Comparison of ENCODE assay signal across 8 cellular contexts in genomic region chr14:87992720-87993484, GRCh38. TPM values are rescaled to one million over a fixed set of nuclear protein-coding genes. Genes with fewer than 3 reads are reported as not detected.
A peak's percentile ranks its signal among the peaks of the same experiment; 100 is the strongest.
DNase-seq lines count a peak whose midpoint lies in the region; ATAC-seq, FAIRE-seq and TF ChIP-seq lines count a peak whose summit lies in the region.

Gene GALC, minus strand, starts transcription at chr14:87993182. Its CDS starts 18 bp downstream, at chr14:87993164.

- intact Hi-C loops in left colon (cut with DNase I, micrococcal nuclease): no loop called here

- ATAC-seq in A549: peak; percentile 96 to 98
- ATAC-seq in GM18861 (IDR thresholded peaks at IDR 0.05; ENCODE audit: unreplicated experiment): peak; percentile 83
- peak; percentile 90 for ATAC-seq in HG03108 (IDR thresholded peaks at IDR 0.05; ENCODE audit: unreplicated experiment)
- peak; percentile 90 for ATAC-seq in left colon

- DNase-seq in A549 (ENCODE audit: low read depth in 1 of 2, low spot score in 1 of 2) (peak; percentile 73 to 90), NCI-H510A treated with DMSO at 0.1 percent for 48 hours (lab: John Stamatoyannopoulos, UW) (peak; percentile 86), dedifferentiated amniotic fluid mesenchymal stem cell (ENCODE audit: extremely low spot score) (peak; percentile 74), left colon (peak; percentile 95 to 97)
- peak; percentile 93 to 94 for DNase-seq in activated CD4-positive, alpha-beta T cell treated with anti-CD3 and anti-CD28 coated beads, Interleukin-2, amount 50 U/mL, for 4 hours
- DNase-seq in stimulated activated CD4-positive, alpha-beta T cell treated with anti-CD3 and anti-CD28 coated beads, Interleukin-2, amount 100 ng/mL, for 24 hours: peak; percentile 94 to 95

- POLR2A ChIA-PET in A549 (lab: Yijun Ruan, JAX): interaction anchor here (1.0 kb wide), 1 partner anchor 10 kb away, joined by 3 read pairs; no protein-coding TSS in a partner anchor

- peak within 1 kb of the TSS; percentile 84 to 97 for H3K27ac ChIP-seq in A549

- CTCF ChIA-PET in A549 (lab: Yijun Ruan, JAX): interaction anchor here (0.6 to 1.6 kb wide), 4 partner anchors 20 to 398 kb away, joined by 3 read pairs; no protein-coding TSS in a partner anchor

- H3K4me2 ChIP-seq in A549: peak within 1 kb of the TSS; percentile 71

- no peak for FAIRE-seq in A549 (lab: Jason Lieb, UNC)

- H3K4me1 ChIP-seq in A549: 0 out of 3 replicates have a peak, but pooled peaks cover 6% of the 10 kb centered on the region

- TF ChIP-seq POLR2A in A549 (IDR thresholded peaks at IDR 0.05; ENCODE audit: low read length): peak; percentile 65

- TF ChIP-seq CTCF in A549 (IDR thresholded peaks at IDR 0.05): no peak

- TF ChIP-seq EP300 in A549 (IDR thresholded peaks at IDR 0.05): no peak

- no peak for TF ChIP-seq RAD21 in A549 (conservative IDR thresholded peaks at IDR 0.05 in 1 of 2, IDR thresholded peaks at IDR 0.05 in 1 of 2)

- 2% methylated on average over 18 of the region's 79 CpGs for WGBS in A549 (ENCODE audit: missing lambda C conversion rate)

- no peaks in the 10 kb centered on the region for H3K9me3 ChIP-seq in A549

- H3K4me3 ChIP-seq in A549: peak within 1 kb of the TSS; percentile 64

TF ChIP-seq in A549, 52 proteins besides CTCF, POLR2A, EP300 and RAD21 (continues in another document):
- TF ChIP-seq GATA3 (IDR thresholded peaks at IDR 0.05; ENCODE audit: borderline replicate concordance) (0 out of 2 replicates have a peak, but pooled peaks have one; percentile 21), HOXB5 (CRISPR knock-in tag; IDR thresholded peaks at IDR 0.05) (0 out of 2 replicates have a peak, but pooled peaks have one; percentile 50), POLR2AphosphoS2 (conservative IDR thresholded peaks at IDR 0.05; ENCODE audit: low read length) (no peak), EHMT2 (IDR thresholded peaks at IDR 0.05; ENCODE audit: low read depth) (0 out of 2 replicates have a peak, but pooled peaks have one; percentile 40), BHLHE40 (IDR thresholded peaks at IDR 0.05; ENCODE audit: low read depth, low read length) (no peak), USF2 (IDR thresholded peaks at IDR 0.05) (peak; percentile 88), ZNF302 (CRISPR knock-in tag; IDR thresholded peaks at IDR 0.05) (no peak), PHF8 (IDR thresholded peaks at IDR 0.05; ENCODE audit: borderline replicate concordance, low read depth) (peak; percentile 89), NPAS2 (CRISPR knock-in tag; IDR thresholded peaks at IDR 0.05; ENCODE audit: borderline replicate concordance) (no peak), RNF2 (IDR thresholded peaks at IDR 0.05; ENCODE audit: borderline replicate concordance, low read depth) (no peak), TP53 (CRISPR knock-in tag; IDR thresholded peaks at IDR 0.05) (peak; percentile 72; the same call in 1 of the 2 replicates), MYC (IDR thresholded peaks at IDR 0.05; ENCODE audit: borderline replicate concordance, low read length) (no peak), KDM5A (IDR thresholded peaks at IDR 0.05) (0 out of 2 replicates have a peak, but pooled peaks have one; percentile 46), FOXS1 (CRISPR knock-in tag; IDR thresholded peaks at IDR 0.05) (no peak), ZSCAN20 (CRISPR knock-in tag; IDR thresholded peaks at IDR 0.05) (0 out of 2 replicates have a peak, but pooled peaks have one; percentile 55), E2F6 (IDR thresholded peaks at IDR 0.05; ENCODE audit: borderline replicate concordance, low read depth) (0 out of 2 replicates have a peak, but pooled peaks have one; percentile 67), HOXA7 (CRISPR knock-in tag; IDR thresholded peaks at IDR 0.05) (no peak), HDAC2 (IDR thresholded peaks at IDR 0.05) (0 out of 2 replicates have a peak, but pooled peaks have one; percentile 25), ESRRA (IDR thresholded peaks at IDR 0.05; ENCODE audit: borderline replicate concordance, low read length) (no peak), CBX8 (IDR thresholded peaks at IDR 0.05) (no peak), KDM1A (IDR thresholded peaks at IDR 0.05; ENCODE audit: low read depth) (no peak), RFX5 (IDR thresholded peaks at IDR 0.05) (0 out of 2 replicates have a peak, but pooled peaks have one; percentile 38), HMGXB4 (CRISPR knock-in tag; IDR thresholded peaks at IDR 0.05; ENCODE audit: borderline replicate concordance) (peak; percentile 48; the same call in 1 of the 2 replicates), HOXB13 (CRISPR knock-in tag; IDR thresholded peaks at IDR 0.05; ENCODE audit: low read depth) (peak; percentile 80; the same call in 1 of the 2 replicates), CBX2 (IDR thresholded peaks at IDR 0.05; ENCODE audit: borderline replicate concordance, low read depth) (no peak), JUN (IDR thresholded peaks at IDR 0.05) (peak; percentile 48 to 80; a peak in 3 of 5 replicates)
- TF ChIP-seq, protein P1, sequence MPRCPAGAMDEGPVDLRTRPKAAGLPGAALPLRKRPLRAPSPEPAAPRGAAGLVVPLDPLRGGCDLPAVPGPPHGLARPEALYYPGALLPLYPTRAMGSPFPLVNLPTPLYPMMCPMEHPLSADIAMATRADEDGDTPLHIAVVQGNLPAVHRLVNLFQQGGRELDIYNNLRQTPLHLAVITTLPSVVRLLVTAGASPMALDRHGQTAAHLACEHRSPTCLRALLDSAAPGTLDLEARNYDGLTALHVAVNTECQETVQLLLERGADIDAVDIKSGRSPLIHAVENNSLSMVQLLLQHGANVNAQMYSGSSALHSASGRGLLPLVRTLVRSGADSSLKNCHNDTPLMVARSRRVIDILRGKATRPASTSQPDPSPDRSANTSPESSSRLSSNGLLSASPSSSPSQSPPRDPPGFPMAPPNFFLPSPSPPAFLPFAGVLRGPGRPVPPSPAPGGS (IDR thresholded peaks at IDR 0.05): 0 out of 3 replicates have a peak, but pooled peaks have one; percentile 45
- TF ChIP-seq, protein P2, sequence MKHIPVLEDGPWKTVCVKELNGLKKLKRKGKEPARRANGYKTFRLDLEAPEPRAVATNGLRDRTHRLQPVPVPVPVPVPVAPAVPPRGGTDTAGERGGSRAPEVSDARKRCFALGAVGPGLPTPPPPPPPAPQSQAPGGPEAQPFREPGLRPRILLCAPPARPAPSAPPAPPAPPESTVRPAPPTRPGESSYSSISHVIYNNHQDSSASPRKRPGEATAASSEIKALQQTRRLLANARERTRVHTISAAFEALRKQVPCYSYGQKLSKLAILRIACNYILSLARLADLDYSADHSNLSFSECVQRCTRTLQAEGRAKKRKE (CRISPR knock-in tag; IDR thresholded peaks at IDR 0.05; ENCODE audit: low read depth): peak; percentile 38; the same call in 1 of the 2 replicates
- TF ChIP-seq, protein P3, sequence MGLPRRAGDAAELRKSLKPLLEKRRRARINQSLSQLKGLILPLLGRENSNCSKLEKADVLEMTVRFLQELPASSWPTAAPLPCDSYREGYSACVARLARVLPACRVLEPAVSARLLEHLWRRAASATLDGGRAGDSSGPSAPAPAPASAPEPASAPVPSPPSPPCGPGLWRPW (IDR thresholded peaks at IDR 0.05): no peak
- TF ChIP-seq, protein P4, sequence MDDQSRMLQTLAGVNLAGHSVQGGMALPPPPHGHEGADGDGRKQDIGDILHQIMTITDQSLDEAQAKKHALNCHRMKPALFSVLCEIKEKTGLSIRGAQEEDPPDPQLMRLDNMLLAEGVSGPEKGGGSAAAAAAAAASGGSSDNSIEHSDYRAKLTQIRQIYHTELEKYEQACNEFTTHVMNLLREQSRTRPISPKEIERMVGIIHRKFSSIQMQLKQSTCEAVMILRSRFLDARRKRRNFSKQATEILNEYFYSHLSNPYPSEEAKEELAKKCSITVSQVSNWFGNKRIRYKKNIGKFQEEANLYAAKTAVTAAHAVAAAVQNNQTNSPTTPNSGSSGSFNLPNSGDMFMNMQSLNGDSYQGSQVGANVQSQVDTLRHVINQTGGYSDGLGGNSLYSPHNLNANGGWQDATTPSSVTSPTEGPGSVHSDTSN (IDR thresholded peaks at IDR 0.05): 0 out of 2 replicates have a peak, but pooled peaks have one; percentile 23

RNA-seq across cellular contexts. Expression of gene GALC, which starts in this region (rescaled TPM):
- polyA plus RNA-seq in A549 (2011; rRNA removed): 37.3 and 38.3 TPM in 2 replicates
- polyA plus RNA-seq in A549 (2012; cell fraction: cytosol; rRNA removed): 4.6 and 5.5 TPM in 2 replicates
- polyA plus RNA-seq in A549 (2012; cell fraction: nucleus; rRNA removed): 6.9 and 15.2 TPM in 2 replicates
- 12.3 to 15.8 TPM (median 15.5 TPM) in 3 replicates for polyA plus RNA-seq in A549 (2017; fragmentation: RNase III; extraction: RNeasy Plus Mini Kit Qiagen cat#74134 plus additional on column Dnase treatment)
- polyA minus RNA-seq in A549 (2011; rRNA and poly(A)+ RNA removed): 18.2 and 20.1 TPM in 2 replicates
- 10 to 100 TPM; 22.9 to 23.6 TPM for total RNA-seq in left colon

Comparison
In these comparisons a context has a peak if more than half of its experiments do, and no peak if none do; other contexts are left out.
1. Peak in every context shown above with its lines: DNase-seq, ATAC-seq, H3K4me3 ChIP-seq and H3K27ac ChIP-seq.